26 cellular contexts compared by ENCODE assay signal in the genomic region with DNA sequence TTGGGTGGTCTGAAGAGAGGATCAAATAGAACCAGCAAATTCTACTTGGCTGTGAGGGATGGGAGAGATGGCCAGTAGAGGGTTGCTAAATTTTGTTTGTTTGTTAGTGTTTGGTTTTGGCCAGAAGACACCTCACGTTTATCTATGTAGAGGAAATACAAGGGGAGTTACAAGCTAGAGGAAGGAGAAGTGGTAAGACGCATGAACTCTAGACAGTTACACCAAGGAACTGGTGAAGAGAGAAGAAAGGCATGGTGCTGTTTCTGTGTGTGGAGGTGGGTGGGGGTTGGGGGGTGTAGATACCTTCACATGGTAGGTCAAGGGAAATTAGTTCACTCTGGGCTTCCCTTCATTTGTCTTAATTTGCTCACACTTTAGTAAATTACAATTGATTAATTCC. TPM values are rescaled to one million over a fixed set of nuclear protein-coding genes. Genes with fewer than 3 reads are reported as not detected.
A peak's percentile ranks its signal among the peaks of the same experiment; 100 is the strongest.
DNase-seq lines count a peak whose midpoint lies in the region; ATAC-seq and TF ChIP-seq lines count a peak whose summit lies in the region.
"Had no signal": no experiment of that assay in that cellular context is flagged by ENCODE, and none has a peak within 500 bp of the region (broad histone marks: within the 10 kb centered on the region; RNA-seq: fewer than 3 reads in every experiment).

No MANE protein-coding gene starts in this region.

- H2AFZ ChIP-seq in Loucy (ENCODE audit: low read length) = peak overlapping the region; percentile 47; the same call in 1 of the 2 replicates
- H2AFZ ChIP-seq in SU-DHL-6 (ENCODE audit: low read depth, low read length, severe bottlenecking) = no peak overlapping the region
- H2AFZ ChIP-seq: GM23248 had no signal

- peak overlapping the region; percentile 78 to 95 (median 94) for H3K27ac Mint-ChIP-seq in naive B cell
- H3K27ac Mint-ChIP-seq: activated naive CD4-positive, alpha-beta T cell treated with anti-CD3 and anti-CD28 coated beads, Interleukin-2, amount 10 ng/mL, durations not matched to agents 7 days and 5 days; T-helper 2 cell treated with Interferon-gamma antibody and Interleukin-4, amounts not matched to agents 5 μg/mL and 100 μg/mL, for 36 hours had no signal

- H3K27ac ChIP-seq in SU-DHL-6 (ENCODE audit: low read depth, low read length) = peak overlapping the region; percentile 86
- H3K27ac ChIP-seq: BLaER1, GM23248, suprapubic skin, uterus, WERI-Rb-1 had no signal

- peak; percentile 63 to 70 for ATAC-seq in naive B cell (ENCODE audit: low read depth in 2 of 2)
- ATAC-seq in GM18873 (IDR thresholded peaks at IDR 0.05; ENCODE audit: low FRiP score, unreplicated experiment) = no peak

- H3K4me2 ChIP-seq in Loucy (ENCODE audit: low read depth, low read length, poor library complexity, severe bottlenecking) (no peak overlapping the region), SU-DHL-6 (ENCODE audit: low read depth, low read length, poor library complexity, severe bottlenecking) (peak overlapping the region; percentile 46)
- H3K4me2 ChIP-seq: BLaER1 had no signal

- no peaks in the 10 kb centered on the region for H4K20me1 ChIP-seq in Loucy (ENCODE audit: insufficient read depth, low read length, poor library complexity, severe bottlenecking)
- no peaks in the 10 kb centered on the region for H4K20me1 ChIP-seq in SU-DHL-6 (ENCODE audit: low read depth, low read length)
- H4K20me1 ChIP-seq: BLaER1 had no signal

- H3K27me3 Mint-ChIP-seq in naive B cell = no peaks in the 10 kb centered on the region
- H3K27me3 Mint-ChIP-seq: activated naive CD4-positive, alpha-beta T cell treated with anti-CD3 and anti-CD28 coated beads, Interleukin-2, amount 10 ng/mL, durations not matched to agents 7 days and 5 days had no signal

- peak overlapping the region in 7 of 8 donors; percentile 6 to 74 (median 46) for H3K4me3 Mint-ChIP-seq in naive B cell
- H3K4me3 Mint-ChIP-seq: activated naive CD4-positive, alpha-beta T cell treated with anti-CD3 and anti-CD28 coated beads, Interleukin-2, amount 10 ng/mL, durations not matched to agents 7 days and 5 days; T-helper 2 cell treated with Interferon-gamma antibody and Interleukin-4, amounts not matched to agents 5 μg/mL and 100 μg/mL, for 36 hours had no signal

- H3K79me2 ChIP-seq in Loucy (ENCODE audit: insufficient read depth, low read length) (no peaks in the 10 kb centered on the region), SU-DHL-6 (ENCODE audit: insufficient read depth, low read length) (peaks cover 99% of the 10 kb centered on the region)

- peaks cover 20 to 24% of the 10 kb centered on the region in 2 donors for H3K36me3 Mint-ChIP-seq in naive B cell
- H3K36me3 Mint-ChIP-seq: activated naive CD4-positive, alpha-beta T cell treated with anti-CD3 and anti-CD28 coated beads, Interleukin-2, amount 10 ng/mL, durations not matched to agents 7 days and 5 days had no signal

- DNase-seq in GM12865 (ENCODE audit: low read depth) = peak; percentile 52
- no peak for DNase-seq in naive B cell
- no peak for DNase-seq in stimulated activated naive CD4-positive, alpha-beta T cell (lab: John Stamatoyannopoulos, UW)
- DNase-seq in stimulated activated CD4-positive, alpha-beta T cell treated with anti-CD3 and anti-CD28 coated beads, Interleukin-2, amount 100 ng/mL, for 48 hours = no peak
- DNase-seq in MG63 = no peak
- DNase-seq: ACHN; activated naive CD4-positive, alpha-beta T cell treated with anti-CD3 and anti-CD28 coated beads, Interleukin-2, amount 10 ng/mL, durations not matched to agents 7 days and 5 days; anterior cingulate cortex; COR-L47; DND-41; glutamatergic neuron; GM23248; IMR-90; mesenchymal stem cell; NCI-H1694 treated with DMSO at 0.1 percent for 48 hours; NCI-H524 treated with DMSO at 0.1 percent for 48 hours; nucleus accumbens; RPMI8226; uterus; WERI-Rb-1 had no signal

- H3F3A ChIP-seq in Loucy (ENCODE audit: low read depth) (peaks cover 8% of the 10 kb centered on the region), SU-DHL-6 (ENCODE audit: insufficient read depth) (peaks cover 75% of the 10 kb centered on the region)

- H3K9me3 ChIP-seq in Loucy (ENCODE audit: insufficient read depth, low read depth, low read length) = no peaks in the 10 kb centered on the region
- no peaks in the 10 kb centered on the region for H3K9me3 ChIP-seq in SU-DHL-6 (ENCODE audit: insufficient read depth, low read length)
- H3K9me3 ChIP-seq in MG63 = no peaks in the 10 kb centered on the region
- H3K9me3 ChIP-seq: BLaER1, suprapubic skin, uterus had no signal

- peaks cover 57 to 87% (median 74%) of the 10 kb centered on the region in 3 donors for H3K4me1 Mint-ChIP-seq in naive B cell

- peaks cover 0 to 5% (median 0%) of the 10 kb centered on the region in 7 donors for H3K9me3 Mint-ChIP-seq in naive B cell

- H3K9me2 ChIP-seq in Loucy (replicated peaks; ENCODE audit: low read depth, low read length) (no peaks in the 10 kb centered on the region), SU-DHL-6 (replicated peaks; ENCODE audit: insufficient read depth, low read length) (no peaks in the 10 kb centered on the region)

- H3K27me3 ChIP-seq in Loucy (ENCODE audit: insufficient read depth, low read length, poor library complexity, severe bottlenecking) (no peaks in the 10 kb centered on the region), SU-DHL-6 (ENCODE audit: low read length) (no peaks in the 10 kb centered on the region), MG63 (no peaks in the 10 kb centered on the region)
- H3K27me3 ChIP-seq: BLaER1, suprapubic skin, uterus had no signal

- no peak overlapping the region for H3K9ac ChIP-seq in Loucy (ENCODE audit: low read depth, low read length, poor library complexity, severe bottlenecking)
- peak overlapping the region; percentile 23 for H3K9ac ChIP-seq in SU-DHL-6 (ENCODE audit: low read length)
- H3K9ac ChIP-seq: BLaER1, GM23248 had no signal

- H3K4me3 ChIP-seq in GM12865 (ENCODE audit: low read depth, low read length) (no peak overlapping the region; the same call in 1 of the 2 replicates), Loucy (ENCODE audit: low read length, poor library complexity, severe bottlenecking) (no peak overlapping the region), SU-DHL-6 (ENCODE audit: insufficient read depth, low read length, poor library complexity, severe bottlenecking) (no peak overlapping the region), MG63 (no peak overlapping the region)
- H3K4me3 ChIP-seq: BLaER1, GM23248, suprapubic skin, uterus had no signal

- no peak for TF ChIP-seq CTCF in GM12865 (IDR thresholded peaks at IDR 0.05; ENCODE audit: insufficient read depth, low read depth, low read length, missing control alignments)
- no peak for TF ChIP-seq CTCF in Loucy (conservative IDR thresholded peaks at IDR 0.05; ENCODE audit: low read length)
- TF ChIP-seq CTCF in SU-DHL-6 (IDR thresholded peaks at IDR 0.05; ENCODE audit: insufficient read depth, low read length, poor library complexity, severe bottlenecking) = no peak

- peaks cover 27% of the 10 kb centered on the region for H3K4me1 ChIP-seq in Loucy (ENCODE audit: insufficient read depth, low read length, poor library complexity, severe bottlenecking)
- H3K4me1 ChIP-seq: BLaER1, suprapubic skin, uterus had no signal

- no peaks in the 10 kb centered on the region for H3K36me3 ChIP-seq in Loucy (ENCODE audit: insufficient read depth, low read length)
- peaks cover 43% of the 10 kb centered on the region for H3K36me3 ChIP-seq in SU-DHL-6 (ENCODE audit: low read length)
- no peaks in the 10 kb centered on the region for H3K36me3 ChIP-seq in MG63
- H3K36me3 ChIP-seq: BLaER1, suprapubic skin, uterus, WERI-Rb-1 had no signal

RNA-seq across cellular contexts. Expression of a gene that starts 25.6 kb away (rescaled TPM):
- 100 to 1,000 TPM in 3 of 6 donors, 10 to 100 TPM in 3; 44.7 to 118 (median 92.3) TPM for polyA plus RNA-seq in naive B cell (ENCODE audit: low read depth in 6 of 6)
- 3.4 and 3.9 TPM in 2 replicates for total RNA-seq in MG63 (2014; rRNA removed; shearing (Covaris generic); ENCODE audit: low replicate concordance)
